ENCODE assay signal across 18 cellular contexts in genomic region chr1:15425961-15426360, GRCh38. TPM values are rescaled to one million over a fixed set of nuclear protein-coding genes. Genes with fewer than 3 reads are reported as not detected.
DNase-seq lines count a peak whose midpoint lies in the region; ATAC-seq, FAIRE-seq and TF ChIP-seq lines count a peak whose summit lies in the region.
"Had no signal": no experiment of that assay in that cellular context is flagged by ENCODE, and none has a peak within 500 bp of the region (broad histone marks: within the 10 kb centered on the region; RNA-seq: fewer than 3 reads in every experiment).

No MANE protein-coding gene starts in this region.

- H3K4me3 ChIP-seq in body of pancreas = no peak overlapping the region

- no peak for TF ChIP-seq CTCF in CD14-positive monocyte (IDR thresholded peaks at IDR 0.05)
- no peak for TF ChIP-seq CTCF in HFFc6 (IDR thresholded peaks at IDR 0.05)
- TF ChIP-seq CTCF in body of pancreas (IDR thresholded peaks at IDR 0.05) = no peak

- TF ChIP-seq POLR2A in body of pancreas (IDR thresholded peaks at IDR 0.05) (no peak), GM12891 (IDR thresholded peaks at IDR 0.05; ENCODE audit: low read depth, low read length) (no peak)

- WGBS in body of pancreas, 2 donors = 57 to 64% methylated on average over 5 to 6 of the region's 6 CpGs

- peaks cover 77% of the 10 kb centered on the region for H3K4me1 ChIP-seq in body of pancreas

- no peaks in the 10 kb centered on the region for H3K27me3 ChIP-seq in body of pancreas

- ATAC-seq in body of pancreas (no peak), HG02678 (IDR thresholded peaks at IDR 0.05; ENCODE audit: unreplicated experiment) (no peak)
- no peak for ATAC-seq in natural killer cell treated with Interleukin-12 subunit alpha and Interleukin-12 subunit beta and Interleukin-15 and Interleukin-18, amount 100 ng/mL, for 72 hours

- H3K9me3 Mint-ChIP-seq in CD14-positive monocyte (peaks cover 0 to 2% (median 0%) of the 10 kb centered on the region in 7 donors), HFFc6 (no peaks in the 10 kb centered on the region)
- H3K9me3 Mint-ChIP-seq in natural killer cell treated with Interleukin-12 subunit alpha and Interleukin-12 subunit beta and Interleukin-15 and Interleukin-18, amount 100 ng/mL, for 72 hours = no peaks in the 10 kb centered on the region

- H3K4me3 Mint-ChIP-seq in CD14-positive monocyte (no peak overlapping the region), HFFc6 (no peak overlapping the region)
- peak overlapping the region; percentile 61 for H3K4me3 Mint-ChIP-seq in natural killer cell treated with Interleukin-12 subunit alpha and Interleukin-12 subunit beta and Interleukin-15 and Interleukin-18, amount 100 ng/mL, for 72 hours

- H3K9me3 ChIP-seq in body of pancreas = no peaks in the 10 kb centered on the region

- peaks cover 59% of the 10 kb centered on the region for H3K4me1 Mint-ChIP-seq in CD14-positive monocyte
- peaks cover 21% of the 10 kb centered on the region for H3K4me1 Mint-ChIP-seq in HFFc6 (ENCODE audit: low read depth)
- H3K4me1 Mint-ChIP-seq in natural killer cell treated with Interleukin-12 subunit alpha and Interleukin-12 subunit beta and Interleukin-15 and Interleukin-18, amount 100 ng/mL, for 72 hours (ENCODE audit: low read depth in 2 of 2) = peaks cover 42 to 43% of the 10 kb centered on the region in 2 donors

- peak overlapping the region; percentile 83 to 92 (median 88) for H3K27ac Mint-ChIP-seq in CD14-positive monocyte
- H3K27ac Mint-ChIP-seq in HFFc6 = peak overlapping the region; percentile 46; the same call in 1 of the 2 replicates
- H3K27ac Mint-ChIP-seq in natural killer cell treated with Interleukin-12 subunit alpha and Interleukin-12 subunit beta and Interleukin-15 and Interleukin-18, amount 100 ng/mL, for 72 hours = peak overlapping the region; percentile 86 to 95

- H3K36me3 Mint-ChIP-seq in CD14-positive monocyte = peaks cover 63 to 94% of the 10 kb centered on the region in 2 donors
- H3K36me3 Mint-ChIP-seq in HFFc6 (ENCODE audit: low read depth) = peaks cover 11% of the 10 kb centered on the region
- no peaks in the 10 kb centered on the region for H3K36me3 Mint-ChIP-seq in natural killer cell treated with Interleukin-12 subunit alpha and Interleukin-12 subunit beta and Interleukin-15 and Interleukin-18, amount 100 ng/mL, for 72 hours

- no peaks in the 10 kb centered on the region for H3K36me3 ChIP-seq in body of pancreas (replicated peaks in 1 of 2; ENCODE audit: insufficient read depth in 1 of 2, low read depth in 2 of 2)

- H3K27ac ChIP-seq in body of pancreas = peak overlapping the region; percentile 90 to 93 (median 92)

- no peak for FAIRE-seq in GM12891 (lab: Jason Lieb, UNC)
- FAIRE-seq: GM19239 had no signal

- peaks cover 0 to 2% (median 2%) of the 10 kb centered on the region in 3 donors for H3K27me3 Mint-ChIP-seq in CD14-positive monocyte (ENCODE audit: low read depth in 3 of 3)
- H3K27me3 Mint-ChIP-seq in HFFc6 (ENCODE audit: insufficient read depth) = no peaks in the 10 kb centered on the region; the same call in 1 of the 2 replicates
- H3K27me3 Mint-ChIP-seq in natural killer cell treated with Interleukin-12 subunit alpha and Interleukin-12 subunit beta and Interleukin-15 and Interleukin-18, amount 100 ng/mL, for 72 hours = no peaks in the 10 kb centered on the region

- intact Hi-C loops in CD14-positive monocyte (cut with micrococcal nuclease) = no loop called here
- intact Hi-C loops in body of pancreas (cut with DNase I) = loop anchor here (5.0 kb wide), 1 partner anchor 104 kb away; no protein-coding TSS in a partner anchor

- DNase-seq in CD14-positive monocyte (ENCODE audit: low spot score) = no peak
- no peak for DNase-seq in HFFc6
- peak in 1 of 4 donors; percentile 7 for DNase-seq in body of pancreas
- DNase-seq in natural killer cell treated with Interleukin-12 subunit alpha and Interleukin-12 subunit beta and Interleukin-15 and Interleukin-18, amount 100 ng/mL, for 72 hours (ENCODE audit: low spot score) = no peak
- DNase-seq in activated CD4-positive, CD25-positive, alpha-beta regulatory T cell (lab: John Stamatoyannopoulos, UW) = no peak
- DNase-seq in NCI-H2081 (lab: John Stamatoyannopoulos, UW) = no peak
- no peak for DNase-seq in GM12891 (ENCODE audit: insufficient read length, low spot score)
- DNase-seq: Kasumi-1; NCI-H1694; NCI-H510A treated with DMSO at 0.1 percent for 48 hours; stimulated activated CD4-positive, alpha-beta T cell treated with anti-CD3 and anti-CD28 coated beads, Interleukin-2, amount 100 ng/mL, for 24 hours had no signal

TF ChIP-seq in GM12891, 5 proteins besides CTCF, POLR2A, EP300 and RAD21:
- TF ChIP-seq TAF1 (IDR thresholded peaks at IDR 0.05; ENCODE audit: low read depth, low read length) = no peak

RNA-seq across cellular contexts. Expression of gene CTRC, which starts 12.3 kb away (rescaled TPM):
- polyA plus RNA-seq in CD14-positive monocyte = not detected
- not detected for total RNA-seq in HFFc6 (2021; fragmentation: NEBNext Ultra II Directional; extraction: Animal tissue kit (Norgen Biotek cat#: 25700))
- total RNA-seq in body of pancreas = over 10,000 TPM in 1 of 2 donors, 1,000 to 10,000 TPM in 1; 6,275 to 13,040 TPM
- 1 to 10 TPM in 1 of 2 donors, under 1 TPM in 1; 0.53 to 2.3 TPM for total RNA-seq in natural killer cell treated with Interleukin-12 subunit alpha and Interleukin-12 subunit beta and Interleukin-15 and Interleukin-18, amount 100 ng/mL, for 72 hours
- polyA plus RNA-seq in GM12891 (2012; ENCODE audit: low read depth, missing spikeins) = not detected
- total RNA-seq: activated CD8-positive, alpha-beta memory T cell treated with anti-CD3 and anti-CD28 coated beads for 36 hours; lower leg skin; pulmonary artery endothelial cell had no signal
- polyA plus RNA-seq: BJ had no signal

RNA-seq across cellular contexts. Expression of gene EFHD2, which starts 16.3 kb away (rescaled TPM):
- polyA plus RNA-seq in CD14-positive monocyte = 100 to 1,000 TPM; 323 to 329 TPM
- total RNA-seq in HFFc6 (2021; fragmentation: NEBNext Ultra II Directional; extraction: Animal tissue kit (Norgen Biotek cat#: 25700)) = 10 to 100 TPM; 41.2 to 67.2 (median 65.3) TPM
- total RNA-seq in body of pancreas = 10 to 100 TPM; 56.7 to 78.6 TPM
- total RNA-seq in natural killer cell treated with Interleukin-12 subunit alpha and Interleukin-12 subunit beta and Interleukin-15 and Interleukin-18, amount 100 ng/mL, for 72 hours = 100 to 1,000 TPM; 164 to 185 TPM
- 63.2 TPM for polyA plus RNA-seq in GM12891 (2012; ENCODE audit: low read depth, missing spikeins)

RNA-seq across cellular contexts. Expression of gene CELA2A, which starts 30.6 kb away (rescaled TPM):
- polyA plus RNA-seq in CD14-positive monocyte = not detected
- total RNA-seq in HFFc6 (2021; fragmentation: NEBNext Ultra II Directional; extraction: Animal tissue kit (Norgen Biotek cat#: 25700)) = not detected
- total RNA-seq in body of pancreas = over 10,000 TPM in 1 of 2 donors, 1,000 to 10,000 TPM in 1; 4,384 to 21,046 TPM
- total RNA-seq in natural killer cell treated with Interleukin-12 subunit alpha and Interleukin-12 subunit beta and Interleukin-15 and Interleukin-18, amount 100 ng/mL, for 72 hours = not detected
- not detected for polyA plus RNA-seq in GM12891 (2012; ENCODE audit: low read depth, missing spikeins)
- total RNA-seq: activated CD8-positive, alpha-beta memory T cell treated with anti-CD3 and anti-CD28 coated beads for 36 hours; lower leg skin; pulmonary artery endothelial cell; T-helper 2 cell treated with Interferon-gamma antibody and Interleukin-4, amounts not matched to agents 100 ng/mL and 5 ng/mL, for 36 hours had no signal
- polyA plus RNA-seq: BJ had no signal

RNA-seq across cellular contexts. Expression of gene CELA2B, which starts 49.9 kb away (rescaled TPM):
- not detected for polyA plus RNA-seq in CD14-positive monocyte
- total RNA-seq in HFFc6 (2021; fragmentation: NEBNext Ultra II Directional; extraction: Animal tissue kit (Norgen Biotek cat#: 25700)) = not detected
- total RNA-seq in body of pancreas = 1,000 to 10,000 TPM in 1 of 2 donors, 100 to 1,000 TPM in 1; 333 to 1,481 TPM
- total RNA-seq in natural killer cell treated with Interleukin-12 subunit alpha and Interleukin-12 subunit beta and Interleukin-15 and Interleukin-18, amount 100 ng/mL, for 72 hours = not detected
- not detected for polyA plus RNA-seq in GM12891 (2012; ENCODE audit: low read depth, missing spikeins)
- total RNA-seq: activated CD8-positive, alpha-beta memory T cell treated with anti-CD3 and anti-CD28 coated beads for 36 hours; pulmonary artery endothelial cell; T-helper 2 cell treated with Interferon-gamma antibody and Interleukin-4, amounts not matched to agents 100 ng/mL and 5 ng/mL, for 36 hours had no signal
- polyA plus RNA-seq: BJ had no signal

Comparison
In these comparisons a context has a peak if more than half of its experiments do, and no peak if none do; other contexts are left out.
1. RNA of gene CTRC, which starts 12.3 kb away (total RNA-seq): 6,275 to 13,040 TPM in body of pancreas; 0.53 to 2.3 TPM in natural killer cell treated with Interleukin-12 subunit alpha and Interleukin-12 subunit beta and Interleukin-15 and Interleukin-18, amount 100 ng/mL, for 72 hours and not detected in HFFc6; every median in the first group is over 1,000 times any median in the second.
2. RNA of gene CELA2A, which starts 30.6 kb away (total RNA-seq): 4,384 to 21,046 TPM in body of pancreas; not detected in HFFc6 and not detected in natural killer cell treated with Interleukin-12 subunit alpha and Interleukin-12 subunit beta and Interleukin-15 and Interleukin-18, amount 100 ng/mL, for 72 hours; every median in the first group is over 1,000 times any median in the second.
3. Peak in every context shown above with its lines, with median percentiles within 50 percentile points of each other: H3K27ac Mint-ChIP-seq.